Comparison of ENCODE assay signal across 1 cellular context in the genomic region with DNA sequence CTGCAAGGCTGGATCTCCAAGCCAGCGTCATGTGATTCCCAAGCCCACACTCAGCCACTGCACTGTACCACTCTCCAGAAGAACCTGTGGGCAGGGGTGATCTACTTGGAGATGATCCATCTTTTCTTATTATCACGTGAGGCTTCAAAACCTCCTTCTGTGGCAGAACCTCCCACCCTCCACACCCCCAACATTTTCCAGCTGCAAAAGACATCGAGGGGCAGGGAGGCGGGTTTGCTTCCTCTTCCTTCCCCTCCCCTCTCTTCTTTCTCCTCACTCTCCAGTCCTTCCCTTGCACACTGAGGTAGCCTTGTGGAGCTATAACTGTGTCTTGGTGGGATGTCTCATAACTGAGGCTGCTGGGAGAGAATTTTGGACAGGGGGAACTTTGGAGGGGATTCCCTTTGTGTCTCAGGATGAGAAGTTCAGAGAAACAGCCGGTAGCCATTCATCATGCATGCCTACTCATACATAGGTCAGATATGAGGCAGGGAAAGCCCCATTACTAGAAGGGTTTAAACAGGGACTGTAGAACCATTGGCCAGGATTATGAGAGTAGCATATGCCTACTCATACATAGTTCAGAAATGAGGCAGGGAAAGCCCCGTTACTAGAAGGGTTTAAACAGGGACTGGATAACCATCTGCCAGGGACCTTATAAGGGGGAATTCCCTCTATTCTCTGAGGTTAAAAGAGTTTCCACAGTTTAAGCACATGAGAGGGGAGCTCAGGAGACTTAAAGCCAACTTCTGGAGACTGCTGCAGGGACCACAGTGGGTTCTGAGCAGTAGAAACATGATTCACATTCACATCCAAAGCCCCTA.
TF ChIP-seq lines count a peak whose summit lies in the region.

No MANE protein-coding gene starts in this region.

TF ChIP-seq in SK-N-SH, 30 proteins besides CTCF, POLR2A, EP300 and RAD21 (continued from another document):
- TF ChIP-seq, protein P1, sequence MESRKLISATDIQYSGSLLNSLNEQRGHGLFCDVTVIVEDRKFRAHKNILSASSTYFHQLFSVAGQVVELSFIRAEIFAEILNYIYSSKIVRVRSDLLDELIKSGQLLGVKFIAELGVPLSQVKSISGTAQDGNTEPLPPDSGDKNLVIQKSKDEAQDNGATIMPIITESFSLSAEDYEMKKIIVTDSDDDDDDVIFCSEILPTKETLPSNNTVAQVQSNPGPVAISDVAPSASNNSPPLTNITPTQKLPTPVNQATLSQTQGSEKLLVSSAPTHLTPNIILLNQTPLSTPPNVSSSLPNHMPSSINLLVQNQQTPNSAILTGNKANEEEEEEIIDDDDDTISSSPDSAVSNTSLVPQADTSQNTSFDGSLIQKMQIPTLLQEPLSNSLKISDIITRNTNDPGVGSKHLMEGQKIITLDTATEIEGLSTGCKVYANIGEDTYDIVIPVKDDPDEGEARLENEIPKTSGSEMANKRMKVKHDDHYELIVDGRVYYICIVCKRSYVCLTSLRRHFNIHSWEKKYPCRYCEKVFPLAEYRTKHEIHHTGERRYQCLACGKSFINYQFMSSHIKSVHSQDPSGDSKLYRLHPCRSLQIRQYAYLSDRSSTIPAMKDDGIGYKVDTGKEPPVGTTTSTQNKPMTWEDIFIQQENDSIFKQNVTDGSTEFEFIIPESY (IDR thresholded peaks at IDR 0.05; ENCODE audit: borderline replicate concordance, low read depth): no peak
